ENCODE assay signal across 1 cellular context in the genomic region with DNA sequence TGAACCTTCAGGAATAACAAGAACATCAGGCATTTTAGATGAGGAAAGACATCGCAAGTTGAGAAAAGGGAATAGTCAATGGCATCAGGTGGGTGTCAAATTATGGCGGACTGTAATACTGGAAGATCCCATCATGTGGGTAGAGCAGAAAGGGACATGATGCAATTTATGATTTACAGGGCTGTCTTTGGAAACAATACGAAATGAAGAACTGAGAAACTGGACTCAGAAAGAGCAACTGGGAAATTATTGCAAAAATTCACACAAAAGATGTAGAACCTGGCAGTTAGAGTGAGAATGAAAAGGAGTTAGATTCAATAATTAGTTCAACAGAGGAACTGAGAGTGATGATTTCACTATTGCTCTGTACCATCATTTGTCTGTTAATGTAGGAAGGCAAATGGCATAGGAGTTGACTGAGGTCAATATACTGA.
TF ChIP-seq lines count a peak whose summit lies in the region.

No MANE protein-coding gene starts in this region.

TF ChIP-seq in GM12878, 131 proteins besides CTCF, POLR2A, EP300 and RAD21 (continued from another document):
- TF ChIP-seq, protein P1, sequence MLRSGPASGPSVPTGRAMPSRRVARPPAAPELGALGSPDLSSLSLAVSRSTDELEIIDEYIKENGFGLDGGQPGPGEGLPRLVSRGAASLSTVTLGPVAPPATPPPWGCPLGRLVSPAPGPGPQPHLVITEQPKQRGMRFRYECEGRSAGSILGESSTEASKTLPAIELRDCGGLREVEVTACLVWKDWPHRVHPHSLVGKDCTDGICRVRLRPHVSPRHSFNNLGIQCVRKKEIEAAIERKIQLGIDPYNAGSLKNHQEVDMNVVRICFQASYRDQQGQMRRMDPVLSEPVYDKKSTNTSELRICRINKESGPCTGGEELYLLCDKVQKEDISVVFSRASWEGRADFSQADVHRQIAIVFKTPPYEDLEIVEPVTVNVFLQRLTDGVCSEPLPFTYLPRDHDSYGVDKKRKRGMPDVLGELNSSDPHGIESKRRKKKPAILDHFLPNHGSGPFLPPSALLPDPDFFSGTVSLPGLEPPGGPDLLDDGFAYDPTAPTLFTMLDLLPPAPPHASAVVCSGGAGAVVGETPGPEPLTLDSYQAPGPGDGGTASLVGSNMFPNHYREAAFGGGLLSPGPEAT (IDR thresholded peaks at IDR 0.05; ENCODE audit: low read depth) = peak; percentile 93
- TF ChIP-seq SMAD1 (IDR thresholded peaks at IDR 0.05; ENCODE audit: low read depth, partially characterized antibody) (peak; percentile 91), BACH1 (IDR thresholded peaks at IDR 0.05; ENCODE audit: borderline replicate concordance) (peak; percentile 90; the same call in 1 of the 2 replicates), EED (IDR thresholded peaks at IDR 0.05; ENCODE audit: low read depth) (peak; percentile 60), POLR2AphosphoS5 (IDR thresholded peaks at IDR 0.05; ENCODE audit: low read length) (no peak)
